1 cellular context compared by ENCODE assay signal in the genomic region with DNA sequence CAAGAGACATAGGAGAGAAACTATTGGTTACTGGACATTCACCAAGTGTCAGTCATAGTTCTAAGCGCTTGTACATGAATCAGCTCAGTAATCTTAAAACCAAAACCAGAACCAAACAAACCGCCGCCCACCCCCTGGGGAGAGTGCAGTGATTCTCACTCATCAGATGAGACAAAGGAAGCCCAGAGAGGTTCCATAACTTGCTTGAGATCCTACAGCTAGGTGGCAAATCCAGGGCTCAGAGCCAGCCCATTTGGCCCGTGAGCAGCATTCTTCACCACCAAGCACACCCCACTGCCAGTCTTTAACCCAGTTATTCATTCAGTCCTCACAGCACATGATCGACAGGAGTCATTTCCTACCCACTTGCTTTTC.
TF ChIP-seq lines count a peak whose summit lies in the region.

No MANE protein-coding gene starts in this region.

TF ChIP-seq in GM12878, 131 proteins besides CTCF, POLR2A, EP300 and RAD21 (continued from another document and continues in another):
- TF ChIP-seq, protein P1, sequence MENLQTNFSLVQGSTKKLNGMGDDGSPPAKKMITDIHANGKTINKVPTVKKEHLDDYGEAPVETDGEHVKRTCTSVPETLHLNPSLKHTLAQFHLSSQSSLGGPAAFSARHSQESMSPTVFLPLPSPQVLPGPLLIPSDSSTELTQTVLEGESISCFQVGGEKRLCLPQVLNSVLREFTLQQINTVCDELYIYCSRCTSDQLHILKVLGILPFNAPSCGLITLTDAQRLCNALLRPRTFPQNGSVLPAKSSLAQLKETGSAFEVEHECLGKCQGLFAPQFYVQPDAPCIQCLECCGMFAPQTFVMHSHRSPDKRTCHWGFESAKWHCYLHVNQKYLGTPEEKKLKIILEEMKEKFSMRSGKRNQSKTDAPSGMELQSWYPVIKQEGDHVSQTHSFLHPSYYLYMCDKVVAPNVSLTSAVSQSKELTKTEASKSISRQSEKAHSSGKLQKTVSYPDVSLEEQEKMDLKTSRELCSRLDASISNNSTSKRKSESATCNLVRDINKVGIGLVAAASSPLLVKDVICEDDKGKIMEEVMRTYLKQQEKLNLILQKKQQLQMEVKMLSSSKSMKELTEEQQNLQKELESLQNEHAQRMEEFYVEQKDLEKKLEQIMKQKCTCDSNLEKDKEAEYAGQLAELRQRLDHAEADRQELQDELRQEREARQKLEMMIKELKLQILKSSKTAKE (IDR thresholded peaks at IDR 0.05; ENCODE audit: low read depth, poor library complexity, severe bottlenecking): peak; percentile 77
- TF ChIP-seq, protein P2, sequence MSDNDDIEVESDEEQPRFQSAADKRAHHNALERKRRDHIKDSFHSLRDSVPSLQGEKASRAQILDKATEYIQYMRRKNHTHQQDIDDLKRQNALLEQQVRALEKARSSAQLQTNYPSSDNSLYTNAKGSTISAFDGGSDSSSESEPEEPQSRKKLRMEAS (IDR thresholded peaks at IDR 0.05; ENCODE audit: low read depth, low read length): no peak
- TF ChIP-seq CEBPB (IDR thresholded peaks at IDR 0.05; ENCODE audit: borderline replicate concordance in 1 of 2, low read depth in 2 of 2, low read length in 2 of 2): no peak
- no peak for TF ChIP-seq SIX5 (IDR thresholded peaks at IDR 0.05; ENCODE audit: low read depth, low read length, severe bottlenecking)
- TF ChIP-seq BACH1 (IDR thresholded peaks at IDR 0.05; ENCODE audit: borderline replicate concordance): no peak
- no peak for TF ChIP-seq ZZZ3 (IDR thresholded peaks at IDR 0.05; ENCODE audit: control insufficient read depth, insufficient read length, low read depth)
- TF ChIP-seq STAT1 (conservative IDR thresholded peaks at IDR 0.05): no peak
- TF ChIP-seq PML (IDR thresholded peaks at IDR 0.05; ENCODE audit: low read length): peak; percentile 41; the same call in 1 of the 2 replicates
- no peak for TF ChIP-seq NFYA (IDR thresholded peaks at IDR 0.05; ENCODE audit: borderline replicate concordance, low read depth, low read length)
- TF ChIP-seq, protein P3, sequence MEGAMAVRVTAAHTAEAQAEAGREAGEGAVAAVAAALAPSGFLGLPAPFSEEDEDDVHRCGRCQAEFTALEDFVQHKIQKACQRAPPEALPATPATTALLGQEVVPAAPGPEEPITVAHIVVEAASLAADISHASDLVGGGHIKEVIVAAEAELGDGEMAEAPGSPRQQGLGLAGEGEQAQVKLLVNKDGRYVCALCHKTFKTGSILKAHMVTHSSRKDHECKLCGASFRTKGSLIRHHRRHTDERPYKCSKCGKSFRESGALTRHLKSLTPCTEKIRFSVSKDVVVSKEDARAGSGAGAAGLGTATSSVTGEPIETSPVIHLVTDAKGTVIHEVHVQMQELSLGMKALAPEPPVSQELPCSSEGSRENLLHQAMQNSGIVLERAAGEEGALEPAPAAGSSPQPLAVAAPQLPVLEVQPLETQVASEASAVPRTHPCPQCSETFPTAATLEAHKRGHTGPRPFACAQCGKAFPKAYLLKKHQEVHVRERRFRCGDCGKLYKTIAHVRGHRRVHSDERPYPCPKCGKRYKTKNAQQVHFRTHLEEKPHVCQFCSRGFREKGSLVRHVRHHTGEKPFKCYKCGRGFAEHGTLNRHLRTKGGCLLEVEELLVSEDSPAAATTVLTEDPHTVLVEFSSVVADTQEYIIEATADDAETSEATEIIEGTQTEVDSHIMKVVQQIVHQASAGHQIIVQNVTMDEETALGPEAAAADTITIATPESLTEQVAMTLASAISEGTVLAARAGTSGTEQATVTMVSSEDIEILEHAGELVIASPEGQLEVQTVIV (IDR thresholded peaks at IDR 0.05; ENCODE audit: borderline replicate concordance, partially characterized antibody): no peak
- TF ChIP-seq, protein P4, sequence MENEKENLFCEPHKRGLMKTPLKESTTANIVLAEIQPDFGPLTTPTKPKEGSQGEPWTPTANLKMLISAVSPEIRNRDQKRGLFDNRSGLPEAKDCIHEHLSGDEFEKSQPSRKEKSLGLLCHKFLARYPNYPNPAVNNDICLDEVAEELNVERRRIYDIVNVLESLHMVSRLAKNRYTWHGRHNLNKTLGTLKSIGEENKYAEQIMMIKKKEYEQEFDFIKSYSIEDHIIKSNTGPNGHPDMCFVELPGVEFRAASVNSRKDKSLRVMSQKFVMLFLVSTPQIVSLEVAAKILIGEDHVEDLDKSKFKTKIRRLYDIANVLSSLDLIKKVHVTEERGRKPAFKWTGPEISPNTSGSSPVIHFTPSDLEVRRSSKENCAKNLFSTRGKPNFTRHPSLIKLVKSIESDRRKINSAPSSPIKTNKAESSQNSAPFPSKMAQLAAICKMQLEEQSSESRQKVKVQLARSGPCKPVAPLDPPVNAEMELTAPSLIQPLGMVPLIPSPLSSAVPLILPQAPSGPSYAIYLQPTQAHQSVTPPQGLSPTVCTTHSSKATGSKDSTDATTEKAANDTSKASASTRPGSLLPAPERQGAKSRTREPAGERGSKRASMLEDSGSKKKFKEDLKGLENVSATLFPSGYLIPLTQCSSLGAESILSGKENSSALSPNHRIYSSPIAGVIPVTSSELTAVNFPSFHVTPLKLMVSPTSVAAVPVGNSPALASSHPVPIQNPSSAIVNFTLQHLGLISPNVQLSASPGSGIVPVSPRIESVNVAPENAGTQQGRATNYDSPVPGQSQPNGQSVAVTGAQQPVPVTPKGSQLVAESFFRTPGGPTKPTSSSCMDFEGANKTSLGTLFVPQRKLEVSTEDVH (IDR thresholded peaks at IDR 0.05; ENCODE audit: low read depth, partially characterized antibody): no peak
- no peak for TF ChIP-seq CBX3 (IDR thresholded peaks at IDR 0.05; ENCODE audit: borderline replicate concordance, low read depth)
- TF ChIP-seq SREBF1 (IDR thresholded peaks at IDR 0.05; ENCODE audit: low read length): no peak
- TF ChIP-seq ZNF384 (IDR thresholded peaks at IDR 0.05; ENCODE audit: borderline replicate concordance, low read depth, low read length): peak; percentile 46; the same call in 1 of the 2 replicates
- TF ChIP-seq ZNF274 (IDR thresholded peaks at IDR 0.05; ENCODE audit: insufficient read depth, insufficient read length): no peak
- 0 out of 2 replicates have a peak, but pooled peaks have one; percentile 63 for TF ChIP-seq NFIC (IDR thresholded peaks at IDR 0.05; ENCODE audit: low read depth, low read length)
- peak; percentile 64; the same call in 1 of the 2 replicates for TF ChIP-seq SMARCA5 (IDR thresholded peaks at IDR 0.05)
- TF ChIP-seq EZH2 (IDR thresholded peaks at IDR 0.05; ENCODE audit: borderline replicate concordance, control insufficient read depth, low read depth, low read length): no peak
- TF ChIP-seq RELA (IDR thresholded peaks at IDR 0.05; ENCODE audit: borderline replicate concordance, partially characterized antibody): no peak
- TF ChIP-seq POLR2AphosphoS2 (IDR thresholded peaks at IDR 0.05; ENCODE audit: low read depth, low read length): no peak
- TF ChIP-seq RCOR1 (conservative IDR thresholded peaks at IDR 0.05; ENCODE audit: low read depth, low read length): 0 out of 2 replicates have a peak, but pooled peaks have one; percentile 71
- TF ChIP-seq NR2C1 (IDR thresholded peaks at IDR 0.05): no peak
- TF ChIP-seq, protein P5, sequence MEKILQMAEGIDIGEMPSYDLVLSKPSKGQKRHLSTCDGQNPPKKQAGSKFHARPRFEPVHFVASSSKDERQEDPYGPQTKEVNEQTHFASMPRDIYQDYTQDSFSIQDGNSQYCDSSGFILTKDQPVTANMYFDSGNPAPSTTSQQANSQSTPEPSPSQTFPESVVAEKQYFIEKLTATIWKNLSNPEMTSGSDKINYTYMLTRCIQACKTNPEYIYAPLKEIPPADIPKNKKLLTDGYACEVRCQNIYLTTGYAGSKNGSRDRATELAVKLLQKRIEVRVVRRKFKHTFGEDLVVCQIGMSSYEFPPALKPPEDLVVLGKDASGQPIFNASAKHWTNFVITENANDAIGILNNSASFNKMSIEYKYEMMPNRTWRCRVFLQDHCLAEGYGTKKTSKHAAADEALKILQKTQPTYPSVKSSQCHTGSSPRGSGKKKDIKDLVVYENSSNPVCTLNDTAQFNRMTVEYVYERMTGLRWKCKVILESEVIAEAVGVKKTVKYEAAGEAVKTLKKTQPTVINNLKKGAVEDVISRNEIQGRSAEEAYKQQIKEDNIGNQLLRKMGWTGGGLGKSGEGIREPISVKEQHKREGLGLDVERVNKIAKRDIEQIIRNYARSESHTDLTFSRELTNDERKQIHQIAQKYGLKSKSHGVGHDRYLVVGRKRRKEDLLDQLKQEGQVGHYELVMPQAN (conservative IDR thresholded peaks at IDR 0.05): no peak
- no peak for TF ChIP-seq SPI1 (IDR thresholded peaks at IDR 0.05; ENCODE audit: borderline replicate concordance, insufficient read depth, low read depth, low read length)
- TF ChIP-seq NRF1 (conservative IDR thresholded peaks at IDR 0.05; ENCODE audit: low read depth, low read length): no peak
- TF ChIP-seq YBX1 (IDR thresholded peaks at IDR 0.05): no peak
- TF ChIP-seq RUNX3 (IDR thresholded peaks at IDR 0.05; ENCODE audit: low read length): peak; percentile 90
- peak; percentile 65; the same call in 1 of the 2 replicates for TF ChIP-seq BCL11A (IDR thresholded peaks at IDR 0.05; ENCODE audit: low read depth, low read length)
- TF ChIP-seq MTA3 (IDR thresholded peaks at IDR 0.05; ENCODE audit: borderline replicate concordance, low read length): peak; percentile 77; the same call in 1 of the 2 replicates
- TF ChIP-seq STAT3 (IDR thresholded peaks at IDR 0.05; ENCODE audit: low read depth, low read length): no peak
- TF ChIP-seq JUND (IDR thresholded peaks at IDR 0.05; ENCODE audit: low read depth, low read length): peak; percentile 59; the same call in 1 of the 2 replicates
- TF ChIP-seq, protein P6, sequence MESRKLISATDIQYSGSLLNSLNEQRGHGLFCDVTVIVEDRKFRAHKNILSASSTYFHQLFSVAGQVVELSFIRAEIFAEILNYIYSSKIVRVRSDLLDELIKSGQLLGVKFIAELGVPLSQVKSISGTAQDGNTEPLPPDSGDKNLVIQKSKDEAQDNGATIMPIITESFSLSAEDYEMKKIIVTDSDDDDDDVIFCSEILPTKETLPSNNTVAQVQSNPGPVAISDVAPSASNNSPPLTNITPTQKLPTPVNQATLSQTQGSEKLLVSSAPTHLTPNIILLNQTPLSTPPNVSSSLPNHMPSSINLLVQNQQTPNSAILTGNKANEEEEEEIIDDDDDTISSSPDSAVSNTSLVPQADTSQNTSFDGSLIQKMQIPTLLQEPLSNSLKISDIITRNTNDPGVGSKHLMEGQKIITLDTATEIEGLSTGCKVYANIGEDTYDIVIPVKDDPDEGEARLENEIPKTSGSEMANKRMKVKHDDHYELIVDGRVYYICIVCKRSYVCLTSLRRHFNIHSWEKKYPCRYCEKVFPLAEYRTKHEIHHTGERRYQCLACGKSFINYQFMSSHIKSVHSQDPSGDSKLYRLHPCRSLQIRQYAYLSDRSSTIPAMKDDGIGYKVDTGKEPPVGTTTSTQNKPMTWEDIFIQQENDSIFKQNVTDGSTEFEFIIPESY (IDR thresholded peaks at IDR 0.05): no peak
- no peak for TF ChIP-seq RFX5 (IDR thresholded peaks at IDR 0.05; ENCODE audit: low read depth, low read length)
- 0 out of 2 replicates have a peak, but pooled peaks have one; percentile 57 for TF ChIP-seq MTA2 (IDR thresholded peaks at IDR 0.05; ENCODE audit: low read depth)
- TF ChIP-seq, protein P7, sequence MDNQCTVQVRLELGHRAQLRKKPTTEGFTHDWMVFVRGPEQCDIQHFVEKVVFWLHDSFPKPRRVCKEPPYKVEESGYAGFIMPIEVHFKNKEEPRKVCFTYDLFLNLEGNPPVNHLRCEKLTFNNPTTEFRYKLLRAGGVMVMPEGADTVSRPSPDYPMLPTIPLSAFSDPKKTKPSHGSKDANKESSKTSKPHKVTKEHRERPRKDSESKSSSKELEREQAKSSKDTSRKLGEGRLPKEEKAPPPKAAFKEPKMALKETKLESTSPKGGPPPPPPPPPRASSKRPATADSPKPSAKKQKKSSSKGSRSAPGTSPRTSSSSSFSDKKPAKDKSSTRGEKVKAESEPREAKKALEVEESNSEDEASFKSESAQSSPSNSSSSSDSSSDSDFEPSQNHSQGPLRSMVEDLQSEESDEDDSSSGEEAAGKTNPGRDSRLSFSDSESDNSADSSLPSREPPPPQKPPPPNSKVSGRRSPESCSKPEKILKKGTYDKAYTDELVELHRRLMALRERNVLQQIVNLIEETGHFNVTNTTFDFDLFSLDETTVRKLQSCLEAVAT (IDR thresholded peaks at IDR 0.05): no peak
- TF ChIP-seq POU2F2 (IDR thresholded peaks at IDR 0.05; ENCODE audit: borderline replicate concordance, low read depth, low read length): peak; percentile 40; the same call in 1 of the 3 replicates
- TF ChIP-seq MEF2B (IDR thresholded peaks at IDR 0.05; ENCODE audit: partially characterized antibody, poor library complexity, severe bottlenecking): peak; percentile 94
- TF ChIP-seq, protein P8, sequence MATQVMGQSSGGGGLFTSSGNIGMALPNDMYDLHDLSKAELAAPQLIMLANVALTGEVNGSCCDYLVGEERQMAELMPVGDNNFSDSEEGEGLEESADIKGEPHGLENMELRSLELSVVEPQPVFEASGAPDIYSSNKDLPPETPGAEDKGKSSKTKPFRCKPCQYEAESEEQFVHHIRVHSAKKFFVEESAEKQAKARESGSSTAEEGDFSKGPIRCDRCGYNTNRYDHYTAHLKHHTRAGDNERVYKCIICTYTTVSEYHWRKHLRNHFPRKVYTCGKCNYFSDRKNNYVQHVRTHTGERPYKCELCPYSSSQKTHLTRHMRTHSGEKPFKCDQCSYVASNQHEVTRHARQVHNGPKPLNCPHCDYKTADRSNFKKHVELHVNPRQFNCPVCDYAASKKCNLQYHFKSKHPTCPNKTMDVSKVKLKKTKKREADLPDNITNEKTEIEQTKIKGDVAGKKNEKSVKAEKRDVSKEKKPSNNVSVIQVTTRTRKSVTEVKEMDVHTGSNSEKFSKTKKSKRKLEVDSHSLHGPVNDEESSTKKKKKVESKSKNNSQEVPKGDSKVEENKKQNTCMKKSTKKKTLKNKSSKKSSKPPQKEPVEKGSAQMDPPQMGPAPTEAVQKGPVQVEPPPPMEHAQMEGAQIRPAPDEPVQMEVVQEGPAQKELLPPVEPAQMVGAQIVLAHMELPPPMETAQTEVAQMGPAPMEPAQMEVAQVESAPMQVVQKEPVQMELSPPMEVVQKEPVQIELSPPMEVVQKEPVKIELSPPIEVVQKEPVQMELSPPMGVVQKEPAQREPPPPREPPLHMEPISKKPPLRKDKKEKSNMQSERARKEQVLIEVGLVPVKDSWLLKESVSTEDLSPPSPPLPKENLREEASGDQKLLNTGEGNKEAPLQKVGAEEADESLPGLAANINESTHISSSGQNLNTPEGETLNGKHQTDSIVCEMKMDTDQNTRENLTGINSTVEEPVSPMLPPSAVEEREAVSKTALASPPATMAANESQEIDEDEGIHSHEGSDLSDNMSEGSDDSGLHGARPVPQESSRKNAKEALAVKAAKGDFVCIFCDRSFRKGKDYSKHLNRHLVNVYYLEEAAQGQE (IDR thresholded peaks at IDR 0.05; ENCODE audit: low read depth, low read length): no peak
- TF ChIP-seq HDGF (IDR thresholded peaks at IDR 0.05): 0 out of 2 replicates have a peak, but pooled peaks have one; percentile 55
